Comparison of ENCODE assay signal across 15 cellular contexts in the genomic region with DNA sequence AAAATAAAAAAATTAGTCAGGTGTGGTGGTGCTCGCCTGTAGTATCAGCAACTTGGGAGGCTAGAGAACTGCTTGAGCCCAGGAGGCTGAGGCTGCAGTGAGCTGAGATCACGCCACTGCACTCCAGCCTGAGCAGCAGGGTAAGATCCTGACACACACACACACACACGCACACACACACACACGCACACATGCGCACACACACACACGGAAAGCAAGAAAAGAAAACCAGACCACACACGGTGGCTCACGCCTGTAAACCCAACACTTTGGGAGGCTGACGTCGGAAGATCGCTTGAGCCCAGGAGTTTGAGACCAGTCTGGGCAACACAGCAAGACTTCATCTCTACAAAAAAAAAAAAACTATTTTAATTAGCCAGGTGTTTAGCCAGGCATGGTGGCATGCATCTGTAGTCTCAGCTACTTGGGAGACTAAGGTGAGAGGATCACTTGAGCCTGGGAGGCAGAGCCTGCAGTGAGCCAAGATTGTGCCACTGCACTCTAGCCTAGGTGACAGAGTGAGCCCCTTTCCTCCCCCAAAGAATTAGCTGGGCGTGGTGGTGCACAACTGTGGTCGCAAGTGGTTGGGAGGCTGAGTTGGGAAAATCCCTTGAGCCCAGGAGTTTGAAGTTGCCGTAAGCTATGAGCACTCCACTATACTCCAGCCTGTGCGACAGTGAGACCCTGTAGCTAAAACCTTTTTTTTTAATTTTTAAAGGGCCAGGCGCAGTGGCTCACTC.
"Had no signal": no experiment of that assay in that cellular context is flagged by ENCODE, and none has a peak within 500 bp of the region (broad histone marks: within the 10 kb centered on the region; RNA-seq: fewer than 3 reads in every experiment).

No MANE protein-coding gene starts in this region.

- H3K4me3 Mint-ChIP-seq: activated T-cell treated with anti-CD3 and anti-CD28 coated beads, Interleukin-2, amount 50 U/mL, for 72 hours; naive thymus-derived CD4-positive, alpha-beta T cell had no signal

- H3K9me3 Mint-ChIP-seq: activated T-cell treated with anti-CD3 and anti-CD28 coated beads, Interleukin-2, amount 50 U/mL, for 72 hours; naive thymus-derived CD4-positive, alpha-beta T cell had no signal

- DNase-seq: activated CD4-positive, alpha-beta T cell treated with anti-CD3 and anti-CD28 coated beads, Interleukin-2, amount 50 U/mL, for 48 hours; activated CD4-positive, CD25-positive, alpha-beta regulatory T cell treated with anti-CD3 and anti-CD28 coated beads, Interleukin-2, amount 50 U/mL, for 72 hours; activated T-cell treated with anti-CD3 and anti-CD28 coated beads, Interleukin-2, amount 50 U/mL, for 72 hours; hypothalamus; kidney glomerular epithelial cell; naive thymus-derived CD4-positive, alpha-beta T cell; SHP77 treated with DMSO at 0.1 percent for 48 hours; stimulated activated CD4-positive, alpha-beta T cell treated with anti-CD3 and anti-CD28 coated beads, Interleukin-2, amount 100 ng/mL, for 24 hours; stimulated activated naive CD4-positive, alpha-beta T cell; testis had no signal

- H3K27me3 ChIP-seq: cardiac muscle cell, neutrophil, right atrium auricular region, testis had no signal

- H3K4me3 ChIP-seq: cardiac muscle cell, lung, right atrium auricular region, testis had no signal

- ATAC-seq: activated T-cell treated with anti-CD3 and anti-CD28 coated beads, Interleukin-2, amount 50 U/mL, for 72 hours; naive thymus-derived CD4-positive, alpha-beta T cell had no signal

- H3K27me3 Mint-ChIP-seq: naive thymus-derived CD4-positive, alpha-beta T cell had no signal

- H3K4me1 ChIP-seq: testis had no signal

- H3K27ac Mint-ChIP-seq: activated T-cell treated with anti-CD3 and anti-CD28 coated beads, Interleukin-2, amount 50 U/mL, for 72 hours had no signal

- FAIRE-seq: colon had no signal

- H3K9me3 ChIP-seq: neutrophil, right atrium auricular region, testis had no signal

- H3K27ac ChIP-seq: neutrophil, right atrium auricular region, testis had no signal
